In the genomic region with DNA sequence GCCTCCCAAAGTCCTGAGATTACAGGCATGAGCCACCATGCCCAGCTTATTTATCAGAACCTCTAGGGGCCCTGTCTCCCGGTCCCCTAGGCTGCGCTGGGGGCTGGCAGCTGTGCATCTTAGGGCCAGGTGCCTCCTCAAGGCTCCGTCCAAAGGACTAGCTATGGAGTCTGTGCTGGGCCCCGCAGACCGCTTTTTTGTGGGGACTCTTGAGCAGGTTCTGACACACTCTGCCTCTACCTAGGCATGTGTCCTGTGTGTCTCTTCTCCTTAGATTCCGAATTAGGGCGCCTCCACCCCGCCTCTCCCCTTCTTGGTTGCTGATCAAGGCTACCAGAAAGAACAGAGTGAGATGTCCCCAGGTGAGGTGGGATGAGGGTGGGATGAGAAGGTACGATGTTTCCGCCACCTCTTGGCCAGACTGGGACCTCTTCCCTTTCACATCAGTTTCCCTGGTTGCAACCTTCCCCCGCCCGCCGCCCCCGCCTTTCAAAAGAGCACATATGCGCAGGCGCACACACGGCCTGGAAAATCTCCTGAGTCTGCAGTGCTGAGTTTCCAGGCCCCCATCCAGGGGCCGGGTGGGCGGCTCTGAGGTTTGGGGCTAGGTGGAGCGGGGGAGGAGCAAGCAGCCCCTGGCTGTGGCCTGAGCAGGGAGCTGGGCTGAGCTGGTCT, we compare ENCODE assay signal across 10 cellular contexts. TPM values are rescaled to one million over a fixed set of nuclear protein-coding genes. Genes with fewer than 3 reads are reported as not detected.
DNase-seq lines count a peak whose midpoint lies in the region; ATAC-seq and TF ChIP-seq lines count a peak whose summit lies in the region.
"Had no signal": no experiment of that assay in that cellular context is flagged by ENCODE, and none has a peak within 500 bp of the region (broad histone marks: within the 10 kb centered on the region; RNA-seq: fewer than 3 reads in every experiment).

No MANE protein-coding gene starts in this region.

- POLR2A ChIA-PET in SK-N-SH (lab: Yijun Ruan, JAX), result no interaction called here

- H3K9me2 ChIP-seq in SK-N-SH, result no peaks in the 10 kb centered on the region

- CTCF ChIA-PET in SK-N-SH (lab: Yijun Ruan, JAX), result interaction anchor here (1.0 to 3.3 kb wide), 4 partner anchors 11 to 30 kb away, joined by 3 to 11 read pairs (median 4); no protein-coding TSS in a partner anchor

- ATAC-seq in stimulated activated effector memory CD8-positive, alpha-beta T cell treated with anti-CD3 and anti-CD28 coated beads, Interleukin-12 subunit alpha, Interleukin-12 subunit beta, amount 100 ng/mL, for 72 hours, result peak; percentile 36
- ATAC-seq in GM18858 (IDR thresholded peaks at IDR 0.05; ENCODE audit: unreplicated experiment) (no peak), foreskin keratinocyte (no peak)

- DNase-seq in activated CD8-positive, alpha-beta memory T cell treated with anti-CD3 and anti-CD28 coated beads, Interleukin-2, amount 50 U/mL, for 4 hours, result peak; percentile 51
- DNase-seq in immature natural killer cell (no peak), dedifferentiated amniotic fluid mesenchymal stem cell (ENCODE audit: extremely low spot score) (no peak), foreskin keratinocyte (no peak), SK-N-SH (no peak)
- DNase-seq in stimulated activated effector memory CD8-positive, alpha-beta T cell treated with anti-CD3 and anti-CD28 coated beads, Interleukin-12 subunit alpha, Interleukin-12 subunit beta, amount 100 ng/mL, for 72 hours (ENCODE audit: low spot score in 2 of 2), result peak; percentile 34 to 66
- DNase-seq: COR-L47 had no signal

- no peaks in the 10 kb centered on the region for H3K36me3 ChIP-seq in OCI-LY3 (replicated peaks; ENCODE audit: low read depth, low read length)
- H3K36me3 ChIP-seq in SK-N-SH (replicated peaks in 1 of 2; ENCODE audit: control insufficient read depth in 1 of 2, insufficient read depth in 2 of 2, low read length in 1 of 2), result no peaks in the 10 kb centered on the region
- H3K36me3 ChIP-seq: thoracic aorta had no signal

- peak overlapping the region in 4 of 5 donors; percentile 17 to 82 (median 70) for H3K4me3 Mint-ChIP-seq in immature natural killer cell
- peak overlapping the region; percentile 100 for H3K4me3 Mint-ChIP-seq in stimulated activated effector memory CD8-positive, alpha-beta T cell treated with anti-CD3 and anti-CD28 coated beads, Interleukin-12 subunit alpha, Interleukin-12 subunit beta, amount 100 ng/mL, for 72 hours

- peaks cover 46 to 55% of the 10 kb centered on the region in 2 donors for H3K4me1 Mint-ChIP-seq in immature natural killer cell
- peaks cover 72% of the 10 kb centered on the region for H3K4me1 Mint-ChIP-seq in stimulated activated effector memory CD8-positive, alpha-beta T cell treated with anti-CD3 and anti-CD28 coated beads, Interleukin-12 subunit alpha, Interleukin-12 subunit beta, amount 100 ng/mL, for 72 hours

- peak; percentile 22; the same call in 1 of the 2 replicates for TF ChIP-seq CTCF in OCI-LY3 (IDR thresholded peaks at IDR 0.05; ENCODE audit: low read depth, low read length)
- no peak for TF ChIP-seq CTCF in foreskin keratinocyte (conservative IDR thresholded peaks at IDR 0.05)
- TF ChIP-seq CTCF in SK-N-SH (IDR thresholded peaks at IDR 0.05), result no peak

- H3K9me3 ChIP-seq in OCI-LY3 (ENCODE audit: insufficient read depth, low read length), result no peaks in the 10 kb centered on the region
- no peaks in the 10 kb centered on the region for H3K9me3 ChIP-seq in SK-N-SH
- H3K9me3 ChIP-seq: thoracic aorta had no signal

- H3K4me1 ChIP-seq in OCI-LY3 (ENCODE audit: low read length) (peaks cover 51% of the 10 kb centered on the region), foreskin keratinocyte (no peaks in the 10 kb centered on the region), SK-N-SH (ENCODE audit: control insufficient read depth in 1 of 2, insufficient read depth in 2 of 2, low read depth in 1 of 2, low read length in 1 of 2) (peaks cover 0 to 60% of the 10 kb centered on the region in 2 experiments; a peak in 1 of 4 replicates)

- TF ChIP-seq EP300 in SK-N-SH (IDR thresholded peaks at IDR 0.05; ENCODE audit: borderline replicate concordance in 1 of 2, low read depth in 1 of 2, low read length in 1 of 2), result no peak

- H3K79me2 ChIP-seq in OCI-LY3 (ENCODE audit: low read length) (no peaks in the 10 kb centered on the region), SK-N-SH (ENCODE audit: insufficient read depth) (no peaks in the 10 kb centered on the region)

- no peaks in the 10 kb centered on the region for H3K36me3 Mint-ChIP-seq in immature natural killer cell
- H3K36me3 Mint-ChIP-seq in stimulated activated effector memory CD8-positive, alpha-beta T cell treated with anti-CD3 and anti-CD28 coated beads, Interleukin-12 subunit alpha, Interleukin-12 subunit beta, amount 100 ng/mL, for 72 hours, result peaks cover 20% of the 10 kb centered on the region

- peak overlapping the region; percentile 63 for H2AFZ ChIP-seq in OCI-LY3 (ENCODE audit: low read depth, low read length)
- H2AFZ ChIP-seq in SK-N-SH (ENCODE audit: low read depth), result no peak overlapping the region

- TF ChIP-seq RAD21 in SK-N-SH (IDR thresholded peaks at IDR 0.05; ENCODE audit: low read length), result no peak

- no peaks in the 10 kb centered on the region for H4K20me1 ChIP-seq in OCI-LY3 (ENCODE audit: insufficient read depth, low read length)
- no peaks in the 10 kb centered on the region for H4K20me1 ChIP-seq in SK-N-SH (ENCODE audit: insufficient read depth)

- H3K27me3 ChIP-seq in OCI-LY3 (ENCODE audit: low read depth, low read length) (no peaks in the 10 kb centered on the region), foreskin keratinocyte (peaks cover 26% of the 10 kb centered on the region), SK-N-SH (ENCODE audit: insufficient read depth) (no peaks in the 10 kb centered on the region)

- WGBS in SK-N-SH (ENCODE audit: low lambda C conversion rate), result 87% methylated on average over 10 of the region's 20 CpGs

- H3K4me2 ChIP-seq in OCI-LY3 (ENCODE audit: low read length), result peak overlapping the region; percentile 81
- H3K4me2 ChIP-seq in SK-N-SH, result no peak overlapping the region

- H3K27ac Mint-ChIP-seq in immature natural killer cell, result peak overlapping the region in 5 of 6 donors; percentile 5 to 91 (median 74)
- H3K27ac Mint-ChIP-seq in stimulated activated effector memory CD8-positive, alpha-beta T cell treated with anti-CD3 and anti-CD28 coated beads, Interleukin-12 subunit alpha, Interleukin-12 subunit beta, amount 100 ng/mL, for 72 hours, result peak overlapping the region; percentile 99

- H3F3A ChIP-seq in SK-N-SH (replicated peaks; ENCODE audit: insufficient read depth), result no peaks in the 10 kb centered on the region

- peak overlapping the region; percentile 68 for H3K4me3 ChIP-seq in OCI-LY3 (ENCODE audit: low read length)
- no peak overlapping the region for H3K4me3 ChIP-seq in SK-N-SH (ENCODE audit: low read depth in 2 of 2, low read length in 1 of 2)
- H3K4me3 ChIP-seq: thoracic aorta had no signal

- H3K27ac ChIP-seq in OCI-LY3 (ENCODE audit: low read length), result no peak overlapping the region
- no peak overlapping the region for H3K27ac ChIP-seq in foreskin keratinocyte
- H3K27ac ChIP-seq in SK-N-SH (ENCODE audit: low read depth in 2 of 2, low read length in 1 of 2), result no peak overlapping the region
- H3K27ac ChIP-seq: thoracic aorta had no signal

- H3K27me3 Mint-ChIP-seq in immature natural killer cell (ENCODE audit: low read depth in 3 of 3), result peaks cover under 1 to 6% (median 2%) of the 10 kb centered on the region in 3 donors

- H3K9ac ChIP-seq in OCI-LY3 (ENCODE audit: low read length) (peak overlapping the region; percentile 57; the same call in 1 of the 2 replicates), SK-N-SH (no peak overlapping the region)

- no peaks in the 10 kb centered on the region for H3K9me3 Mint-ChIP-seq in immature natural killer cell
- no peaks in the 10 kb centered on the region for H3K9me3 Mint-ChIP-seq in stimulated activated effector memory CD8-positive, alpha-beta T cell treated with anti-CD3 and anti-CD28 coated beads, Interleukin-12 subunit alpha, Interleukin-12 subunit beta, amount 100 ng/mL, for 72 hours

TF ChIP-seq in SK-N-SH, 30 proteins besides CTCF, POLR2A, EP300 and RAD21:
- TF ChIP-seq RXRA (IDR thresholded peaks at IDR 0.05; ENCODE audit: borderline replicate concordance, low read depth) (no peak), ELF1 (IDR thresholded peaks at IDR 0.05) (no peak)

RNA-seq across cellular contexts. Expression of gene PTPN7, which starts 5.0 kb away (rescaled TPM):
- polyA plus RNA-seq in immature natural killer cell (100 to 1,000 TPM in 1 of 3 donors, 10 to 100 TPM in 2; 55.4 to 126 (median 58.4) TPM), foreskin keratinocyte (not detected in 2 replicates), SK-N-SH (2012; rRNA removed) (not detected in 2 replicates)
- not detected in 2 replicates for total RNA-seq in foreskin keratinocyte
- polyA plus RNA-seq in SK-N-SH (2012; cell fraction: cytosol; rRNA removed), result 0.01 TPM in 1 of 2 replicates, not detected in the other
- not detected in 2 replicates for polyA plus RNA-seq in SK-N-SH (2012; cell fraction: nucleus; rRNA removed)

RNA-seq across cellular contexts. Expression of gene ARL8A, which starts 20.9 kb away (rescaled TPM):
- polyA plus RNA-seq in immature natural killer cell, result 10 to 100 TPM in 2 of 3 donors, 1 to 10 TPM in 1; 9.7 to 15.0 (median 11.0) TPM
- total RNA-seq in foreskin keratinocyte, result 21.9 and 26.0 TPM in 2 replicates
- 28.7 and 28.8 TPM in 2 replicates for polyA plus RNA-seq in foreskin keratinocyte
- polyA plus RNA-seq in SK-N-SH (2012; rRNA removed), result 62.0 and 66.9 TPM in 2 replicates
- polyA plus RNA-seq in SK-N-SH (2012; cell fraction: cytosol; rRNA removed), result 47.7 and 57.8 TPM in 2 replicates
- 77.1 and 78.7 TPM in 2 replicates for polyA plus RNA-seq in SK-N-SH (2012; cell fraction: nucleus; rRNA removed)

RNA-seq across cellular contexts. Expression of gene LGR6, which starts 28.2 kb away (rescaled TPM):
- polyA plus RNA-seq in immature natural killer cell (10 to 100 TPM; 10.9 to 26.8 (median 21.1) TPM), foreskin keratinocyte (0.31 and 0.39 TPM in 2 replicates), SK-N-SH (2012; rRNA removed) (0.03 TPM in 1 of 2 replicates, not detected in the other)
- total RNA-seq in foreskin keratinocyte, result 0.21 and 0.78 TPM in 2 replicates
- polyA plus RNA-seq in SK-N-SH (2012; cell fraction: cytosol; rRNA removed), result 0.03 TPM in 1 of 2 replicates, not detected in the other
- 0.06 TPM in 1 of 2 replicates, not detected in the other for polyA plus RNA-seq in SK-N-SH (2012; cell fraction: nucleus; rRNA removed)

RNA-seq across cellular contexts. Expression of gene GPR37L1, which starts 42.7 kb away (rescaled TPM):
- polyA plus RNA-seq in immature natural killer cell, result under 1 TPM in 2 of 3 donors, not detected in 1; 0.10 to 0.16 TPM
- 0.03 TPM in 1 of 2 replicates, not detected in the other for total RNA-seq in foreskin keratinocyte
- 0.01 and 0.02 TPM in 2 replicates for polyA plus RNA-seq in foreskin keratinocyte
- not detected in 2 replicates for polyA plus RNA-seq in SK-N-SH (2012; rRNA removed)
- polyA plus RNA-seq in SK-N-SH (2012; cell fraction: cytosol; rRNA removed), result not detected in 2 replicates
- 0.02 TPM in 1 of 2 replicates, not detected in the other for polyA plus RNA-seq in SK-N-SH (2012; cell fraction: nucleus; rRNA removed)
- total RNA-seq: thoracic aorta had no signal

Comparison
In these comparisons a context has a peak if more than half of its experiments do, and no peak if none do; other contexts are left out.
1. DNase-seq: peak in activated CD8-positive, alpha-beta memory T cell treated with anti-CD3 and anti-CD28 coated beads, Interleukin-2, amount 50 U/mL, for 4 hours (single experiment) and stimulated activated effector memory CD8-positive, alpha-beta T cell treated with anti-CD3 and anti-CD28 coated beads, Interleukin-12 subunit alpha, Interleukin-12 subunit beta, amount 100 ng/mL, for 72 hours (2 of 2); none in immature natural killer cell (0 of 3), dedifferentiated amniotic fluid mesenchymal stem cell (single experiment), foreskin keratinocyte (0 of 2) and SK-N-SH (single experiment).
2. RNA of gene PTPN7, which starts 5.0 kb away (polyA plus RNA-seq): 55.4 to 126 TPM in immature natural killer cell; not detected in foreskin keratinocyte and 0.01 TPM in SK-N-SH; every median in the first group is over 10 times any median in the second.